ENCODE assay signal across 11 cellular contexts in the genomic region with DNA sequence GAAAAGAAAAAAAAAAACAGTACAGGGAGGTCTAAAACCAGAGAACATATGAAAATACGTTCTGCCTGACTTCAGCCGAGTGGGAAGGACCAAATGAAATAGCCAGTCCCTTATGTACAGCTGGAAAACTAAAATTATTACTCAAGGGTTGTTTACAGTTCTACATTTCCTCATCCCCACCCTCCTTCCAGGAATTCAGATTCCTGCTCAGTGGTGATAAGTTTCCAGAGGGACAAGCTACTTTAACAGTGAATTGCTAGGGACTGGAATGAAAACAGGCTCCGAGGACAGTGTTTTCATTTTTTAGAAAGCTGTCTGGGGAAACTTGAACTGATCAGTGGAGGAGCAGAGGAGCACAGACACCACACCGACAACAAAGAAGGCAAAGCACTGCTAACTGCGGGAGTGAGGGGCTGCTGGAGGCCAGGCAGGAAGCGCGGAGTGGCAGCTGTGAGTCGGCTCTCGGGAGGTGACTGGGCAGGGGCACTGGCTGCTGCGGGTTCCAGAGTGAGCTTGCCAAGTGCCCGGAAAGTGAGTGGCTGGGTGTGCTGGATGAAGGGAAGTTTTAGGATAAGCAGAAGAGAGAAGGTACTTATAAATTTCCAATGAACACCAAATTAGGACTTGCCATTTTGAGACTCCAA.
DNase-seq lines count a peak whose midpoint lies in the region; ATAC-seq, FAIRE-seq and TF ChIP-seq lines count a peak whose summit lies in the region.
"Had no signal": no experiment of that assay in that cellular context is flagged by ENCODE, and none has a peak within 500 bp of the region (broad histone marks: within the 10 kb centered on the region; RNA-seq: fewer than 3 reads in every experiment).

No MANE protein-coding gene starts in this region.

- H3K23ac ChIP-seq in H9 (ENCODE audit: insufficient read length, low read depth, low read length), result no peak overlapping the region

- H3K79me2 ChIP-seq in H9 (ENCODE audit: insufficient read depth, low read length) (no peaks in the 10 kb centered on the region), HepG2 (ENCODE audit: insufficient read depth, low read length) (no peaks in the 10 kb centered on the region)

- H4K20me1 ChIP-seq in H9 (ENCODE audit: control insufficient read depth, insufficient read depth, insufficient read length), result no peaks in the 10 kb centered on the region
- H4K20me1 ChIP-seq in HepG2 (ENCODE audit: insufficient read depth, low read length), result no peaks in the 10 kb centered on the region; the same call in 1 of the 2 replicates

- no TSS peak for BruUV-seq in HepG2 (replicated peaks; lab: Mats Ljungman, UMichigan)

- peak overlapping the region in 2 of 3 experiments; percentile 39 to 45; a peak in 1 of 7 replicates for H3K27ac Mint-ChIP-seq in H9

- no peak overlapping the region for H3T11ph ChIP-seq in H9 (ENCODE audit: low read length)

- no peak overlapping the region for H3K18ac ChIP-seq in H9 (ENCODE audit: insufficient read length, low read depth, low read length)

- H3K14ac ChIP-seq in H9 (ENCODE audit: insufficient read depth, low read length), result peak overlapping the region; percentile 25; the same call in 1 of the 2 replicates

- no peaks in the 10 kb centered on the region for H3K27me3 Mint-ChIP-seq in H9 (ENCODE audit: low read depth)

- H3K79me1 ChIP-seq in H9 (ENCODE audit: insufficient read depth, low read depth, low read length, poor library complexity, severe bottlenecking), result no peaks in the 10 kb centered on the region

- TF ChIP-seq CTCF in H9 (conservative IDR thresholded peaks at IDR 0.05), result no peak
- no peak for TF ChIP-seq CTCF in coronary artery (IDR thresholded peaks at IDR 0.05)
- no peak for TF ChIP-seq CTCF in HepG2 (CRISPR knock-in tag; IDR thresholded peaks at IDR 0.05)

- H3K4me2 ChIP-seq in H9 (ENCODE audit: insufficient read depth, insufficient read length, low read length) (no peak overlapping the region), HepG2 (ENCODE audit: low read depth, low read length) (no peak overlapping the region)

- no peak overlapping the region for H4K8ac ChIP-seq in H9 (replicated peaks; ENCODE audit: insufficient read length, low read depth, low read length)

- H2AK5ac ChIP-seq in H9 (ENCODE audit: insufficient read length, low read length), result no peak overlapping the region

- H3K4me3 ChIP-seq in coronary artery (peak overlapping the region; percentile 58), HepG2 (replicated peaks in 1 of 3; ENCODE audit: insufficient read depth in 1 of 3, low read depth in 2 of 3, low read length in 3 of 3) (no peak overlapping the region), small intestine (ENCODE audit: low read depth in 1 of 2, low read length in 2 of 2) (no peak overlapping the region), MG63 (no peak overlapping the region)

- H3K36me3 ChIP-seq in HepG2 (replicated peaks in 1 of 2; ENCODE audit: control insufficient read depth in 1 of 2, insufficient read depth in 2 of 2, low read length in 2 of 2) (no peaks in the 10 kb centered on the region), small intestine (ENCODE audit: control insufficient read depth in 2 of 2, insufficient read depth in 2 of 2, low read length in 2 of 2) (no peaks in the 10 kb centered on the region), MG63 (peaks cover 3% of the 10 kb centered on the region; the same call in 1 of the 2 replicates)

- FAIRE-seq in HepG2 (lab: Jason Lieb, UNC), result no peak
- FAIRE-seq in small intestine (lab: Jason Lieb, UNC), result no peak

- no peaks in the 10 kb centered on the region; a peak in 1 of 5 replicates for H3K9me3 Mint-ChIP-seq in H9

- ATAC-seq in HepG2 (no peak), HG03460 (IDR thresholded peaks at IDR 0.05; ENCODE audit: unreplicated experiment) (no peak), GM19035 (IDR thresholded peaks at IDR 0.05; ENCODE audit: unreplicated experiment) (no peak)

- no peak overlapping the region for H4K5ac ChIP-seq in H9 (ENCODE audit: insufficient read length, low read depth, low read length)

- POLR2A ChIA-PET in HepG2 (lab: Yijun Ruan, JAX), result no interaction called here

- no peak overlapping the region for H3K4ac ChIP-seq in H9 (ENCODE audit: low read depth, low read length)

- intact Hi-C loops in HepG2 (cut with micrococcal nuclease; ENCODE audit: unreplicated experiment), result loop anchor here (10.0 kb wide), 1 partner anchor 685 kb away; no protein-coding TSS in a partner anchor

- H2BK20ac ChIP-seq in H9 (ENCODE audit: low read depth, low read length, poor library complexity, severe bottlenecking), result no peak overlapping the region

- no peaks in the 10 kb centered on the region for H3K36me3 Mint-ChIP-seq in H9 (ENCODE audit: insufficient read depth in 1 of 3, low read depth in 3 of 3)

- H3K27me3 ChIP-seq in H9 (ENCODE audit: insufficient read depth, low read length), result no peaks in the 10 kb centered on the region
- H3K27me3 ChIP-seq in HepG2 (ENCODE audit: control insufficient read depth in 1 of 2, insufficient read depth in 2 of 2, low read length in 2 of 2), result no peaks in the 10 kb centered on the region
- H3K27me3 ChIP-seq in small intestine (ENCODE audit: control insufficient read depth in 2 of 2, insufficient read depth in 2 of 2, low read length in 2 of 2), result no peaks in the 10 kb centered on the region
- H3K27me3 ChIP-seq in MG63, result no peaks in the 10 kb centered on the region

- no peaks in the 10 kb centered on the region for H3K4me1 ChIP-seq in H9 (ENCODE audit: insufficient read depth, low read length)
- no peaks in the 10 kb centered on the region for H3K4me1 ChIP-seq in HepG2 (ENCODE audit: insufficient read depth, low read length)
- H3K4me1 ChIP-seq in small intestine (ENCODE audit: control insufficient read depth in 2 of 2, insufficient read depth in 1 of 2, low read depth in 1 of 2, low read length in 1 of 2), result no peaks in the 10 kb centered on the region

- DNase-seq in H9 (peak; percentile 43), coronary artery (ENCODE audit: low spot score) (no peak), HepG2 (ENCODE audit: low spot score) (no peak), small intestine (peak; percentile 23), MG63 (no peak), A172 (ENCODE audit: low spot score) (no peak)
- DNase-seq: activated gamma-delta T cell; stimulated activated CD4-positive, alpha-beta T cell treated with anti-CD3 and anti-CD28 coated beads, Interleukin-1b, Interleukin-23, amount 100 ng/mL, for 48 hours; T-helper 1 cell had no signal

- in situ Hi-C loops in HepG2 (cut with HindIII; ENCODE audit: extremely low pct_ligation_motif_present, low pct_unique_long_range_greater_than_20kb), result no loop called here

- TF ChIP-seq EP300 in HepG2 (IDR thresholded peaks at IDR 0.05; ENCODE audit: low read depth in 2 of 2, low read length in 2 of 2), result no peak
- TF ChIP-seq EP300 in HepG2 (CRISPR knock-in tag; IDR thresholded peaks at IDR 0.05; ENCODE audit: borderline replicate concordance), result no peak

- no peak for TF ChIP-seq RAD21 in HepG2 (CRISPR knock-in tag; IDR thresholded peaks at IDR 0.05)

- no CpG with 5 or more reads among the region's 11 CpGs for WGBS in H9 (ENCODE audit: extremely low coverage, insufficient read length, low lambda C conversion rate)
- WGBS in HepG2 (ENCODE audit: low lambda C conversion rate), result 93% methylated on average over 11 of the region's 11 CpGs
- 57 to 83% (median 77%) methylated on average over 11 of the region's 11 CpGs for WGBS in small intestine, 3 donors

- CTCF ChIA-PET in HepG2 (lab: Yijun Ruan, JAX; ENCODE audit: low intra/inter-chr PET ratio, low total read pairs), result no interaction called here

- H3K27ac ChIP-seq in H9 (ENCODE audit: insufficient read length, low read depth, low read length) (no peak overlapping the region), coronary artery (peak overlapping the region; percentile 47 to 84), HepG2 (ENCODE audit: extremely low read length, insufficient read depth, low read length) (no peak overlapping the region), small intestine (ENCODE audit: low read depth in 1 of 2, low read length in 1 of 2) (peak overlapping the region in 1 of 2 donors; percentile 86)

- H3K9ac ChIP-seq in H9 (ENCODE audit: extremely low read depth, insufficient read length, low read length), result no peak overlapping the region
- no peak overlapping the region for H3K9ac ChIP-seq in HepG2 (ENCODE audit: insufficient read depth, low read depth, low read length)

- H3K56ac ChIP-seq in H9 (ENCODE audit: insufficient read length, low read depth, low read length), result no peak overlapping the region

- H2AFZ ChIP-seq in H9 (ENCODE audit: low read length) (no peak overlapping the region), HepG2 (ENCODE audit: low read length) (no peak overlapping the region)

- no peaks in the 10 kb centered on the region for H3K23me2 ChIP-seq in H9 (ENCODE audit: insufficient read length, low read depth, low read length, poor library complexity, severe bottlenecking)

- no peak overlapping the region for H2BK120ac ChIP-seq in H9 (ENCODE audit: low read depth, low read length, poor library complexity, severe bottlenecking)

- no peaks in the 10 kb centered on the region; a peak in 1 of 4 replicates for H3K4me1 Mint-ChIP-seq in H9

- no peak for TF ChIP-seq POLR2A in HepG2 (IDR thresholded peaks at IDR 0.05; ENCODE audit: insufficient read depth in 1 of 2, low read depth in 2 of 2, low read length in 2 of 2)

- H2BK12ac ChIP-seq in H9 (ENCODE audit: insufficient read length, low read depth, low read length), result no peak overlapping the region

- no peak overlapping the region for H2BK15ac ChIP-seq in H9 (ENCODE audit: low read depth, low read length)

- H3K9me3 ChIP-seq in H9 (ENCODE audit: control insufficient read depth, low read depth, low read length), result no peaks in the 10 kb centered on the region
- no peaks in the 10 kb centered on the region for H3K9me3 ChIP-seq in HepG2 (ENCODE audit: low read length)
- no peaks in the 10 kb centered on the region for H3K9me3 ChIP-seq in small intestine (ENCODE audit: control insufficient read depth, low read depth)
- H3K9me3 ChIP-seq in MG63, result no peaks in the 10 kb centered on the region

- H3K4me3 Mint-ChIP-seq in H9, result no peak overlapping the region

- no peak overlapping the region for H2BK5ac ChIP-seq in H9 (ENCODE audit: insufficient read length, low read length)

- no peak overlapping the region for H4K91ac ChIP-seq in H9 (ENCODE audit: insufficient read length, low read depth, low read length)

TF ChIP-seq in HepG2, 621 proteins besides CTCF, POLR2A, EP300 and RAD21:
- TF ChIP-seq BCL6 (CRISPR knock-in tag; IDR thresholded peaks at IDR 0.05), result peak; percentile 51
- TF ChIP-seq RXRB (CRISPR knock-in tag; IDR thresholded peaks at IDR 0.05; ENCODE audit: borderline replicate concordance), result no peak

Comparison
In these comparisons a context has a peak if more than half of its experiments do, and no peak if none do; other contexts are left out.
1. DNase-seq: peak in H9 (single experiment) and small intestine (single experiment); none in coronary artery (single experiment), HepG2 (single experiment), MG63 (single experiment) and A172 (single experiment).
2. H3K27ac ChIP-seq: peak in coronary artery (2 of 2); none in H9 (single experiment) and HepG2 (single experiment).